ENCODE assay signal across 11 cellular contexts in genomic region chr15:80070840-80071239, GRCh38. TPM values are rescaled to one million over a fixed set of nuclear protein-coding genes. Genes with fewer than 3 reads are reported as not detected.
DNase-seq lines count a peak whose midpoint lies in the region; TF ChIP-seq lines count a peak whose summit lies in the region.
"Had no signal": no experiment of that assay in that cellular context is flagged by ENCODE, and none has a peak within 500 bp of the region (broad histone marks: within the 10 kb centered on the region; RNA-seq: fewer than 3 reads in every experiment).

No MANE protein-coding gene starts in this region.

- DNase-seq in A673 (ENCODE audit: low spot score) (peak; percentile 62), OCI-M1 (lab: John Stamatoyannopoulos, UW) (peak; percentile 53), fibroblast of mammary gland (ENCODE audit: low read depth) (peak; percentile 76), dedifferentiated amniotic fluid mesenchymal stem cell (ENCODE audit: extremely low spot score) (no peak), SW 1271 (lab: John Stamatoyannopoulos, UW) (no peak), dermis blood vessel endothelial cell (no peak)
- DNase-seq in activated CD4-positive, alpha-beta memory T cell treated with anti-CD3 and anti-CD28 coated beads, Interleukin-2, amount 10 ng/mL, durations not matched to agents 7 days and 5 days = no peak
- DNase-seq: CD4-positive, alpha-beta T cell; NCI-H2171 had no signal

- no peak overlapping the region for H3K27ac Mint-ChIP-seq in activated CD4-positive, alpha-beta memory T cell treated with anti-CD3 and anti-CD28 coated beads, Interleukin-2, amount 10 ng/mL, durations not matched to agents 7 days and 5 days
- H3K27ac Mint-ChIP-seq: activated T-helper 2 cell treated with anti-CD3 and anti-CD28 coated beads, Interferon-gamma antibody, Interleukin-2, Interleukin-4, amounts not matched to agents 10 μg/mL and 5 μg/mL and 100 μg/mL, durations not matched to agents 14 hours and 24 hours and 36 hours; CD4-positive, alpha-beta T cell had no signal

- peak overlapping the region; percentile 65 for H3K27ac ChIP-seq in A673 (ENCODE audit: low read depth, low read length, poor library complexity, severe bottlenecking)
- H3K27ac ChIP-seq in HEK293 (ENCODE audit: extremely low read depth, low read depth, low read length) = no peak overlapping the region

- TF ChIP-seq CTCF in A673 (conservative IDR thresholded peaks at IDR 0.05; ENCODE audit: low read depth, low read length) (no peak), HEK293 (tag by site-specific recombination; IDR thresholded peaks at IDR 0.05) (no peak), fibroblast of mammary gland (conservative IDR thresholded peaks at IDR 0.05; ENCODE audit: control insufficient read depth, insufficient read depth, low read depth, low read length) (no peak)

- H3K36me3 Mint-ChIP-seq in activated CD4-positive, alpha-beta memory T cell treated with anti-CD3 and anti-CD28 coated beads, Interleukin-2, amount 10 ng/mL, durations not matched to agents 7 days and 5 days (ENCODE audit: low read depth) = peaks cover 13% of the 10 kb centered on the region

- H3K9me3 Mint-ChIP-seq in activated CD4-positive, alpha-beta memory T cell treated with anti-CD3 and anti-CD28 coated beads, Interleukin-2, amount 10 ng/mL, durations not matched to agents 7 days and 5 days = no peaks in the 10 kb centered on the region
- H3K9me3 Mint-ChIP-seq: activated T-helper 2 cell treated with anti-CD3 and anti-CD28 coated beads, Interferon-gamma antibody, Interleukin-2, Interleukin-4, amounts not matched to agents 10 μg/mL and 5 μg/mL and 100 μg/mL, durations not matched to agents 14 hours and 24 hours and 36 hours; CD4-positive, alpha-beta T cell had no signal

- H3K4me1 ChIP-seq in A673 (ENCODE audit: insufficient read depth, low read length, poor library complexity, severe bottlenecking) = peaks cover 44% of the 10 kb centered on the region
- peaks cover 43% of the 10 kb centered on the region for H3K4me1 ChIP-seq in HEK293 (ENCODE audit: control insufficient read depth, insufficient read depth, low read length)

- no TSS peak for BruUV-seq in A673 (replicated peaks; lab: Mats Ljungman, UMichigan)

- H3K4me1 Mint-ChIP-seq in activated CD4-positive, alpha-beta memory T cell treated with anti-CD3 and anti-CD28 coated beads, Interleukin-2, amount 10 ng/mL, durations not matched to agents 7 days and 5 days = peaks cover 42% of the 10 kb centered on the region

- H3K4me3 Mint-ChIP-seq in activated CD4-positive, alpha-beta memory T cell treated with anti-CD3 and anti-CD28 coated beads, Interleukin-2, amount 10 ng/mL, durations not matched to agents 7 days and 5 days = no peak overlapping the region
- H3K4me3 Mint-ChIP-seq: CD4-positive, alpha-beta T cell had no signal

- H3K4me3 ChIP-seq in A673 (ENCODE audit: low read depth, low read length, poor library complexity, severe bottlenecking) (peak overlapping the region; percentile 55), HEK293 (ENCODE audit: low read depth, low read length) (no peak overlapping the region), fibroblast of mammary gland (ENCODE audit: control insufficient read depth, low read depth, low read length) (no peak overlapping the region)

- POLR2A ChIA-PET in A673 (lab: Charles Lee; ENCODE audit: low non-redundant PET) = no interaction called here
- POLR2A ChIA-PET in HEK293 (lab: Yijun Ruan, JAX) = interaction anchor here (2.8 kb wide), 1 partner anchor 11 kb away, joined by 18 read pairs; the partner anchor contains the start of gene ZFAND6
- POLR2A ChIA-PET in activated CD4-positive, alpha-beta memory T cell treated with anti-CD3 and anti-CD28 coated beads, Interleukin-2, amount 10 ng/mL, durations not matched to agents 7 days and 5 days (lab: Charles Lee) = interaction anchor here (1.9 kb wide), 1 partner anchor 11 kb away, joined by 25 read pairs; the partner anchor contains the start of gene ZFAND6

- no peaks in the 10 kb centered on the region for H3K27me3 ChIP-seq in A673 (replicated peaks; ENCODE audit: insufficient read depth, low read depth, low read length, poor library complexity)

- intact Hi-C loops in A673 (cut with micrococcal nuclease; ENCODE audit: unreplicated experiment) = no loop called here

- no peaks in the 10 kb centered on the region for H3K9me3 ChIP-seq in A673 (ENCODE audit: low read depth, low read length, poor library complexity, severe bottlenecking)
- H3K9me3 ChIP-seq in HEK293 (ENCODE audit: control insufficient read depth, insufficient read depth, low read depth, low read length) = no peaks in the 10 kb centered on the region; the same call in 1 of the 2 replicates

- H3K27me3 Mint-ChIP-seq in activated CD4-positive, alpha-beta memory T cell treated with anti-CD3 and anti-CD28 coated beads, Interleukin-2, amount 10 ng/mL, durations not matched to agents 7 days and 5 days = no peaks in the 10 kb centered on the region
- H3K27me3 Mint-ChIP-seq: CD4-positive, alpha-beta T cell had no signal

- no peaks in the 10 kb centered on the region for H3K36me3 ChIP-seq in A673 (ENCODE audit: insufficient read depth, low read length, poor library complexity, severe bottlenecking)
- no peaks in the 10 kb centered on the region; a peak in 1 of 3 replicates for H3K36me3 ChIP-seq in HEK293 (ENCODE audit: control insufficient read depth in 2 of 2, insufficient read depth in 1 of 2, low read length in 2 of 2)

- CTCF ChIA-PET in A673 (lab: Charles Lee) = no interaction called here
- CTCF ChIA-PET in HEK293 (lab: Yijun Ruan, JAX) = interaction anchor here (1.7 to 2.2 kb wide), 2 partner anchors 17 to 19 kb away, joined by 4 to 6 read pairs; no protein-coding TSS in a partner anchor
- CTCF ChIA-PET in activated CD4-positive, alpha-beta memory T cell treated with anti-CD3 and anti-CD28 coated beads, Interleukin-2, amount 10 ng/mL, durations not matched to agents 7 days and 5 days (lab: Charles Lee) = interaction anchor here (1.0 kb wide), 3 partner anchors 11 to 78 kb away, joined by 3 to 4 read pairs (median 3); partner anchors contain the start of gene ZFAND6

TF ChIP-seq in HEK293, 187 proteins besides CTCF, POLR2A, EP300 and RAD21 (continues in another document):
- TF ChIP-seq ZXDB (tag by site-specific recombination; IDR thresholded peaks at IDR 0.05) (peak; percentile 76), ZNF76 (tag by site-specific recombination; IDR thresholded peaks at IDR 0.05; ENCODE audit: borderline replicate concordance, low read depth) (peak; percentile 76), ZNF777 (tag by site-specific recombination; IDR thresholded peaks at IDR 0.05; ENCODE audit: borderline replicate concordance) (no peak), PRDM10 (tag by site-specific recombination; IDR thresholded peaks at IDR 0.05) (peak; percentile 69), ZBTB49 (tag by site-specific recombination; IDR thresholded peaks at IDR 0.05; ENCODE audit: low read depth) (no peak)

RNA-seq across cellular contexts. Expression of gene ZFAND6, which starts 11.4 kb away (rescaled TPM):
- total RNA-seq in A673 (2021) (41.4 and 42.8 TPM in 2 replicates), dermis blood vessel endothelial cell (144 and 153 TPM in 2 replicates)
- total RNA-seq in activated CD4-positive, alpha-beta memory T cell treated with anti-CD3 and anti-CD28 coated beads, Interleukin-2, amount 10 ng/mL, durations not matched to agents 7 days and 5 days = 10 to 100 TPM; 46.7 to 48.7 TPM

Comparison
In these comparisons a context has a peak if more than half of its experiments do, and no peak if none do; other contexts are left out.
1. DNase-seq: peak in A673 (single experiment), OCI-M1 (single experiment) and fibroblast of mammary gland (single experiment); none in dedifferentiated amniotic fluid mesenchymal stem cell (single experiment), SW 1271 (0 of 2), dermis blood vessel endothelial cell (single experiment) and activated CD4-positive, alpha-beta memory T cell treated with anti-CD3 and anti-CD28 coated beads, Interleukin-2, amount 10 ng/mL, durations not matched to agents 7 days and 5 days (single experiment).